1 cellular context compared by ENCODE assay signal in the genomic region with DNA sequence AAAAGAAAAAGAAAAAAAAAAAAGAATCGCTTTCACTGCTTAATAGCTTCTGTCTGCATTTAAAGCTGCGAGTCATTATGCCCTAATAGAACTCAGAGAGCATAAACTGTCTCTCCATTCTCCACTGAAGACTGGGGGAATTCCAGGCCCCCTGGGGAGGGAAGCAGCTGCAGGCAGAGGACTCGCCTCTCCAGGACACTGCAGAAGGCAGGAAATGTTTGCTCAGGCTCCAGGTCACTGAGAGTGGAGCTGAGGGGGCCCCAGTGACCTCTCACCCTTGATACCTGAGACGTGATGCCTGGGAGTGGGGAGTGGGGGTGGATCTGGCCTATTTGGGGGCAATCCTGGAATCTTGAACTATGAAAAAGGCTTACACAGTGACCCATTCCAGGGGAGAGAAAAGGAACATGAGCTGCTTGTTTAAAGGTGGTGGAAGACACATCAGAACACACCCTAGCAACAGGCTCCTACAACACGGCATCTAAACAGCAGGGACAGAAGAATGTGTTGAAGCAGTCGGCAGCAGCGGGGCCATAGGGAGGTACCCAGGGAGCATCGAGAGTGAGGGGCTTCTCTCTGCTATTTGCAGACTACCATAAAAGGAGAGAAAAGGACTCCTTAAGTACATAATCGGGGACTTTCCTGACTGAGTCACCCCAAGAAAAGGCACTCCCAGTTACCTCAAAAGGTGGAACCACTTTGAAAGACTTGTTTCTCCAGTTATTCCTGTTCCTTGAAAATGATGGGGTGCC.
TF ChIP-seq lines count a peak whose summit lies in the region.

No MANE protein-coding gene starts in this region.

TF ChIP-seq in HEK293, 187 proteins besides CTCF, POLR2A, EP300 and RAD21:
- TF ChIP-seq, protein P1, sequence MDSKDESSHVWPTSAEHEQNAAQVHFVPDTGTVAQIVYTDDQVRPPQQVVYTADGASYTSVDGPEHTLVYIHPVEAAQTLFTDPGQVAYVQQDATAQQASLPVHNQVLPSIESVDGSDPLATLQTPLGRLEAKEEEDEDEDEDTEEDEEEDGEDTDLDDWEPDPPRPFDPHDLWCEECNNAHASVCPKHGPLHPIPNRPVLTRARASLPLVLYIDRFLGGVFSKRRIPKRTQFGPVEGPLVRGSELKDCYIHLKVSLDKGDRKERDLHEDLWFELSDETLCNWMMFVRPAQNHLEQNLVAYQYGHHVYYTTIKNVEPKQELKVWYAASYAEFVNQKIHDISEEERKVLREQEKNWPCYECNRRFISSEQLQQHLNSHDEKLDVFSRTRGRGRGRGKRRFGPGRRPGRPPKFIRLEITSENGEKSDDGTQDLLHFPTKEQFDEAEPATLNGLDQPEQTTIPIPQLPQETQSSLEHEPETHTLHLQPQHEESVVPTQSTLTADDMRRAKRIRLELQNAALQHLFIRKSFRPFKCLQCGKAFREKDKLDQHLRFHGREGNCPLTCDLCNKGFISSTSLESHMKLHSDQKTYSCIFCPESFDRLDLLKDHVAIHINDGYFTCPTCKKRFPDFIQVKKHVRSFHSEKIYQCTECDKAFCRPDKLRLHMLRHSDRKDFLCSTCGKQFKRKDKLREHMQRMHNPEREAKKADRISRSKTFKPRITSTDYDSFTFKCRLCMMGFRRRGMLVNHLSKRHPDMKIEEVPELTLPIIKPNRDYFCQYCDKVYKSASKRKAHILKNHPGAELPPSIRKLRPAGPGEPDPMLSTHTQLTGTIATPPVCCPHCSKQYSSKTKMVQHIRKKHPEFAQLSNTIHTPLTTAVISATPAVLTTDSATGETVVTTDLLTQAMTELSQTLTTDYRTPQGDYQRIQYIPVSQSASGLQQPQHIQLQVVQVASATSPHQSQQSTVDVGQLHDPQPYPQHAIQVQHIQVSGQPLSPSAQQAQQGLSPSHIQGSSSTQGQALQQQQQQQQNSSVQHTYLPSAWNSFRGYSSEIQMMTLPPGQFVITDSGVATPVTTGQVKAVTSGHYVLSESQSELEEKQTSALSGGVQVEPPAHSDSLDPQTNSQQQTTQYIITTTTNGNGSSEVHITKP (tag by site-specific recombination; IDR thresholded peaks at IDR 0.05): 0 out of 2 replicates have a peak, but pooled peaks have one; percentile 16
- TF ChIP-seq ZBTB17 (tag by site-specific recombination; IDR thresholded peaks at IDR 0.05): peak; percentile 45; the same call in 1 of the 2 replicates
- peak; percentile 86 for TF ChIP-seq GLIS1 (tag by site-specific recombination; IDR thresholded peaks at IDR 0.05)
- 0 out of 2 replicates have a peak, but pooled peaks have one; percentile 29 for TF ChIP-seq PRDM1 (tag by site-specific recombination; IDR thresholded peaks at IDR 0.05)
- peak; percentile 56 for TF ChIP-seq SCRT2 (tag by site-specific recombination; IDR thresholded peaks at IDR 0.05)
- TF ChIP-seq SP7 (tag by site-specific recombination; IDR thresholded peaks at IDR 0.05): 0 out of 2 replicates have a peak, but pooled peaks have one; percentile 28
- peak; percentile 62 for TF ChIP-seq ZIC2 (tag by site-specific recombination; IDR thresholded peaks at IDR 0.05)
- peak; percentile 69; the same call in 1 of the 2 replicates for TF ChIP-seq ZNF423 (tag by site-specific recombination; IDR thresholded peaks at IDR 0.05)
